ENCODE assay signal across 9 cellular contexts in genomic region chr3:38702231-38702630, GRCh38. TPM values are rescaled to one million over a fixed set of nuclear protein-coding genes. Genes with fewer than 3 reads are reported as not detected.
"Had no signal": no experiment of that assay in that cellular context is flagged by ENCODE, and none has a peak within 500 bp of the region (broad histone marks: within the 10 kb centered on the region; RNA-seq: fewer than 3 reads in every experiment).

No MANE protein-coding gene starts in this region.

- H3K36me3 ChIP-seq: HAP-1 had no signal

- H3K9ac ChIP-seq: GM23248 had no signal

- H3K27ac ChIP-seq: GM23248, HL-60 had no signal

- H3K9me3 ChIP-seq: HAP-1 had no signal

- H3K4me1 ChIP-seq: HAP-1 had no signal

- H3K4me3 ChIP-seq: GM23248, HAP-1 had no signal

- H2AFZ ChIP-seq: GM23248 had no signal

- ATAC-seq: HCT116 had no signal

- DNase-seq: GM23248, GOT3, H7, HFFc6, IMR-90, KBM-7 had no signal

RNA-seq across cellular contexts. Expression of gene SCN5A, which starts 52.7 kb away (rescaled TPM):
- total RNA-seq: GM23248 had no signal
- polyA plus RNA-seq: GM23248 had no signal
